ENCODE assay signal across 20 cellular contexts in the genomic region with DNA sequence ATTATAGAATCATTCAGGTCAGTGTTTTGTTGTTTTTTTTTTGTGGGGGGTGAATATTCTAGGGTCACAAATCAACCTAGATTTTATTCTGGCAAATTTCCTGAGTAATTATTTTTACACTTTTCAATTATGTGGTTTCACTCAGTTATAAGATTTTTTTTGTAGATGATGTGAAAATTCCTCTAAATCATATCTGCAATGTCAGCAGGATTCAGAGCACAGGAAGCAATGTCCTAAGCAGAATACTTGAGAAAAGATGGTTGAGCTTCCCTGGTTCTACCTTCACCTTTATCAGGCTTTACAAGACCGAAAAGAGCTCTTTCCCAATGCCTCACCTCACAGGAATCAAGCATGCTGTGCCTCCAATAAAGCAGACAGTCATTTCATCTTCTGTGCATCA.
DNase-seq lines count a peak whose midpoint lies in the region; ATAC-seq, FAIRE-seq and TF ChIP-seq lines count a peak whose summit lies in the region.
"Had no signal": no experiment of that assay in that cellular context is flagged by ENCODE, and none has a peak within 500 bp of the region (broad histone marks: within the 10 kb centered on the region; RNA-seq: fewer than 3 reads in every experiment).

No MANE protein-coding gene starts in this region.

- H2AFZ ChIP-seq in HepG2 (ENCODE audit: low read length) = no peak overlapping the region
- H2AFZ ChIP-seq in IMR-90 (replicated peaks; ENCODE audit: low read length, poor library complexity) = no peak overlapping the region
- H2AFZ ChIP-seq in H1 (ENCODE audit: low read length) = no peak overlapping the region

- H3K4me2 ChIP-seq in HepG2 (ENCODE audit: low read depth, low read length) (no peak overlapping the region), IMR-90 (ENCODE audit: low read depth, low read length) (no peak overlapping the region), H1 (ENCODE audit: insufficient read depth in 1 of 2, low read depth in 2 of 2, low read length in 2 of 2) (no peak overlapping the region)
- H3K4me2 ChIP-seq: BLaER1 treated with 17β-estradiol and CSF1 and Interleukin-3, amounts not matched to agents 10 nM and 100 nM had no signal

- in situ Hi-C loops in HepG2 (cut with HindIII; ENCODE audit: extremely low pct_ligation_motif_present, low pct_unique_long_range_greater_than_20kb) = no loop called here
- in situ Hi-C loops in IMR-90 (cut with MboI; ENCODE audit: low sequenced_read_pairs) = no loop called here

- dilution Hi-C loops in IMR-90 (cut with HindIII; ENCODE audit: low sequenced_read_pairs, unreplicated experiment) = no loop called here

- H4K5ac ChIP-seq in IMR-90 (ENCODE audit: low read depth, low read length) (no peak overlapping the region), H1 (ENCODE audit: insufficient read length, low read depth, low read length) (no peak overlapping the region)

- H3K79me2 ChIP-seq in HepG2 (ENCODE audit: insufficient read depth, low read length) (no peaks in the 10 kb centered on the region), H1 (ENCODE audit: control insufficient read depth in 1 of 2, insufficient read depth in 2 of 2, low read length in 2 of 2) (no peaks in the 10 kb centered on the region)

- TF ChIP-seq POLR2A in HepG2 (IDR thresholded peaks at IDR 0.05; ENCODE audit: insufficient read depth in 1 of 2, low read depth in 2 of 2, low read length in 2 of 2) (no peak), right lobe of liver (IDR thresholded peaks at IDR 0.05) (no peak), IMR-90 (IDR thresholded peaks at IDR 0.05; ENCODE audit: low read depth, low read length) (no peak), H1 (IDR thresholded peaks at IDR 0.05; ENCODE audit: control extremely low read depth in 1 of 2, low read depth in 2 of 2, low read length in 2 of 2) (no peak)

- DNase-seq in HepG2 (ENCODE audit: low spot score) = no peak
- DNase-seq in right lobe of liver = no peak
- DNase-seq in IMR-90 = no peak
- DNase-seq in H1 (ENCODE audit: low read depth in 1 of 2, low spot score in 2 of 2) = no peak
- no peak for DNase-seq in left lung
- DNase-seq: 8988T; AML-193; Caco-2; Calu3; CD4-positive, alpha-beta T cell; CD8-positive, alpha-beta T cell; DMS79 treated with DMSO at 0.1 percent for 48 hours; GDM1 had no signal

- ATAC-seq in HepG2 = no peak
- no peak for ATAC-seq in right lobe of liver
- no peak for ATAC-seq in IMR-90 (ENCODE audit: low read depth)
- ATAC-seq in HG02938 (IDR thresholded peaks at IDR 0.05; ENCODE audit: unreplicated experiment) = no peak
- no peak for ATAC-seq in left lung
- ATAC-seq: CD8-positive, alpha-beta T cell; GM12878 had no signal

- H2AK9ac ChIP-seq in IMR-90 (replicated peaks; ENCODE audit: low read depth, low read length, poor library complexity) = no peak overlapping the region

- H3K27ac ChIP-seq in HepG2 (ENCODE audit: extremely low read length, insufficient read depth, low read length) = no peak overlapping the region
- H3K27ac ChIP-seq in right lobe of liver = no peak overlapping the region
- H3K27ac ChIP-seq in IMR-90 (ENCODE audit: insufficient read depth, low read length) = no peak overlapping the region
- H3K27ac ChIP-seq in H1 (ENCODE audit: low read depth, low read length) = no peak overlapping the region
- no peak overlapping the region for H3K27ac ChIP-seq in left lung
- H3K27ac ChIP-seq: BLaER1 treated with 17β-estradiol and CSF1 and Interleukin-3, amounts not matched to agents 10 nM and 100 nM; C4-2B had no signal

- FAIRE-seq in HepG2 (lab: Jason Lieb, UNC) = no peak
- no peak for FAIRE-seq in H1 (lab: Jason Lieb, UNC)
- FAIRE-seq: D721Med, GM12878, GM12892, GM18507 had no signal

- no peak overlapping the region for H2BK12ac ChIP-seq in H1 (ENCODE audit: low read depth, low read length)

- H3K14ac ChIP-seq in IMR-90 (replicated peaks; ENCODE audit: low read depth, low read length) (no peak overlapping the region), H1 (ENCODE audit: insufficient read length) (no peak overlapping the region)

- H3K23me2 ChIP-seq in H1 (ENCODE audit: low read depth, low read length) = no peaks in the 10 kb centered on the region

- H2BK15ac ChIP-seq in IMR-90 (ENCODE audit: low read depth, low read length) = no peak overlapping the region
- H2BK15ac ChIP-seq in H1 (ENCODE audit: low read length) = no peak overlapping the region

- H3K9ac ChIP-seq in HepG2 (ENCODE audit: insufficient read depth, low read depth, low read length) = no peak overlapping the region
- no peak overlapping the region for H3K9ac ChIP-seq in IMR-90 (ENCODE audit: low read depth, low read length)
- H3K9ac ChIP-seq in H1 (replicated peaks in 1 of 4; ENCODE audit: extremely low read depth in 1 of 4, low read depth in 3 of 4, low read length in 3 of 4) = no peak overlapping the region
- H3K9ac ChIP-seq: BLaER1 treated with 17β-estradiol and CSF1 and Interleukin-3, amounts not matched to agents 10 nM and 100 nM had no signal

- H3K9me3 ChIP-seq in HepG2 (ENCODE audit: low read length) (no peaks in the 10 kb centered on the region), right lobe of liver (no peaks in the 10 kb centered on the region), IMR-90 (ENCODE audit: control insufficient read depth, insufficient read depth, low read length) (no peaks in the 10 kb centered on the region), H1 (ENCODE audit: insufficient read depth in 2 of 2, low read depth in 1 of 2, low read length in 1 of 2) (no peaks in the 10 kb centered on the region), left lung (no peaks in the 10 kb centered on the region)
- H3K9me3 ChIP-seq: BLaER1 treated with 17β-estradiol and CSF1 and Interleukin-3, amounts not matched to agents 10 nM and 100 nM; Caco-2 had no signal

- H3K27me3 ChIP-seq in HepG2 (ENCODE audit: control insufficient read depth in 1 of 2, insufficient read depth in 2 of 2, low read length in 2 of 2) (no peaks in the 10 kb centered on the region; a peak in 1 of 5 replicates), right lobe of liver (no peaks in the 10 kb centered on the region), IMR-90 (ENCODE audit: control insufficient read depth, insufficient read depth, low read length) (no peaks in the 10 kb centered on the region), H1 (replicated peaks in 1 of 4; ENCODE audit: control insufficient read depth in 3 of 4, extremely low read depth in 1 of 4, insufficient read depth in 3 of 4, low read length in 3 of 4) (peaks cover 0 to 1% (median 0%) of the 10 kb centered on the region in 4 experiments; a peak in 1 of 7 replicates), left lung (no peaks in the 10 kb centered on the region)
- H3K27me3 ChIP-seq: BLaER1 treated with 17β-estradiol and CSF1 and Interleukin-3, amounts not matched to agents 10 nM and 100 nM had no signal

- H3K23ac ChIP-seq in IMR-90 (ENCODE audit: low read depth, low read length) (no peak overlapping the region), H1 (ENCODE audit: insufficient read length) (no peak overlapping the region)

- no peaks in the 10 kb centered on the region for H3K9me1 ChIP-seq in IMR-90 (ENCODE audit: insufficient read depth, low read length)

- intact Hi-C loops in HepG2 (cut with micrococcal nuclease; ENCODE audit: unreplicated experiment) (no loop called here), right lobe of liver (cut with DNase I) (no loop called here), IMR-90 (cut with micrococcal nuclease) (no loop called here), left lung (cut with DNase I) (no loop called here)

- TF ChIP-seq CTCF in HepG2 (CRISPR knock-in tag; IDR thresholded peaks at IDR 0.05) (no peak), right lobe of liver (IDR thresholded peaks at IDR 0.05) (no peak), IMR-90 (conservative IDR thresholded peaks at IDR 0.05; ENCODE audit: low read depth, low read length) (no peak), H1 (IDR thresholded peaks at IDR 0.05; ENCODE audit: control extremely low read depth in 1 of 3, insufficient read depth in 1 of 3, low read depth in 1 of 3, low read length in 3 of 3) (no peak), left lung (IDR thresholded peaks at IDR 0.05) (no peak)

- H3K4ac ChIP-seq in IMR-90 (ENCODE audit: low read depth, low read length) (no peak overlapping the region), H1 (replicated peaks; ENCODE audit: insufficient read length, low read depth, low read length) (no peak overlapping the region)

- TF ChIP-seq EP300 in HepG2 (IDR thresholded peaks at IDR 0.05; ENCODE audit: low read depth in 2 of 2, low read length in 2 of 2) = no peak
- no peak for TF ChIP-seq EP300 in HepG2 (CRISPR knock-in tag; IDR thresholded peaks at IDR 0.05; ENCODE audit: borderline replicate concordance)
- TF ChIP-seq EP300 in H1 (IDR thresholded peaks at IDR 0.05; ENCODE audit: borderline replicate concordance in 1 of 2, low read depth in 2 of 2, low read length in 2 of 2) = no peak

- H2BK5ac ChIP-seq in IMR-90 (ENCODE audit: low read depth, low read length, poor library complexity, severe bottlenecking) (no peak overlapping the region), H1 (ENCODE audit: low read depth, low read length) (no peak overlapping the region)

- H2BK20ac ChIP-seq in IMR-90 (ENCODE audit: low read depth, low read length) = no peak overlapping the region
- H2BK20ac ChIP-seq in H1 (ENCODE audit: low read length) = no peak overlapping the region

- no peak overlapping the region for H3K18ac ChIP-seq in IMR-90 (ENCODE audit: low read depth, low read length)
- no peak overlapping the region for H3K18ac ChIP-seq in H1 (ENCODE audit: extremely low read depth, low read length)

- WGBS in HepG2 (ENCODE audit: low lambda C conversion rate) = 63% methylated on average over 1 of the region's 1 CpG
- 91% methylated on average over 1 of the region's 1 CpG for WGBS in right lobe of liver (ENCODE audit: insufficient coverage, low coverage, low lambda C conversion rate, missing lambda C conversion rate)
- no CpG with 5 or more reads among the region's 1 CpG for WGBS in IMR-90 (ENCODE audit: extremely low coverage in 2 of 2, insufficient read length in 1 of 2), 2 experiments
- WGBS in H1 (ENCODE audit: extremely low coverage in 1 of 2, insufficient coverage in 1 of 2, insufficient read length in 1 of 2, insufficient replicate concordance in 2 of 2, low coverage in 1 of 2, low lambda C conversion rate in 2 of 2, missing lambda C conversion rate in 1 of 2), 2 experiments = 94% methylated on average over 1 of the region's 1 CpG; no CpG with 5 or more reads in 1 of the 2 experiments

- H3K4me3 ChIP-seq in HepG2 (replicated peaks in 1 of 3; ENCODE audit: insufficient read depth in 1 of 3, low read depth in 2 of 3, low read length in 3 of 3) (no peak overlapping the region), right lobe of liver (no peak overlapping the region), IMR-90 (ENCODE audit: insufficient read depth, low read depth, low read length) (no peak overlapping the region), H1 (ENCODE audit: extremely low read depth in 1 of 4, insufficient read depth in 2 of 4, low read depth in 3 of 4, low read length in 4 of 4) (no peak overlapping the region), left lung (no peak overlapping the region)
- H3K4me3 ChIP-seq: BLaER1 treated with 17β-estradiol and CSF1 and Interleukin-3, amounts not matched to agents 10 nM and 100 nM; GM12878 had no signal

- POLR2A ChIA-PET in HepG2 (lab: Yijun Ruan, JAX) = no interaction called here
- POLR2A ChIA-PET in IMR-90 (lab: Charles Lee; ENCODE audit: unreplicated experiment) = no interaction called here
- POLR2A ChIA-PET in H1 (lab: Charles Lee; ENCODE audit: partially characterized antibody) = interaction anchor here (1.2 to 1.5 kb wide), 2 partner anchors 16 to 190 kb away, joined by 3 to 4 read pairs; no protein-coding TSS in a partner anchor

- H3K36me3 ChIP-seq in HepG2 (replicated peaks in 1 of 2; ENCODE audit: control insufficient read depth in 1 of 2, insufficient read depth in 2 of 2, low read length in 2 of 2) = no peaks in the 10 kb centered on the region
- H3K36me3 ChIP-seq in right lobe of liver = no peaks in the 10 kb centered on the region
- no peaks in the 10 kb centered on the region for H3K36me3 ChIP-seq in IMR-90 (ENCODE audit: control insufficient read depth, insufficient read depth, low read length)
- H3K36me3 ChIP-seq in H1 (ENCODE audit: control insufficient read depth in 2 of 4, insufficient read depth in 4 of 4, low read length in 3 of 4) = no peaks in the 10 kb centered on the region
- no peaks in the 10 kb centered on the region for H3K36me3 ChIP-seq in left lung
- H3K36me3 ChIP-seq: BLaER1 treated with 17β-estradiol and CSF1 and Interleukin-3, amounts not matched to agents 10 nM and 100 nM had no signal

- BruUV-seq in HepG2 (replicated peaks; lab: Mats Ljungman, UMichigan) = no TSS peak
- BruUV-seq in IMR-90 (replicated peaks; lab: Mats Ljungman, UMichigan) = no TSS peak

- no peak overlapping the region for H3K56ac ChIP-seq in IMR-90 (ENCODE audit: extremely low read depth, insufficient read depth, low read length)
- no peak overlapping the region for H3K56ac ChIP-seq in H1 (replicated peaks; ENCODE audit: insufficient read length, low read depth, low read length)

- H2BK120ac ChIP-seq in IMR-90 (ENCODE audit: low read depth, low read length) (no peak overlapping the region), H1 (replicated peaks; ENCODE audit: low read depth, low read length) (no peak overlapping the region)

- no peak overlapping the region for H2AK5ac ChIP-seq in IMR-90 (ENCODE audit: low read depth, low read length)
- H2AK5ac ChIP-seq in H1 (ENCODE audit: low read depth, low read length) = no peak overlapping the region

- H3K4me1 ChIP-seq in HepG2 (ENCODE audit: insufficient read depth, low read length) = no peaks in the 10 kb centered on the region
- H3K4me1 ChIP-seq in right lobe of liver = no peaks in the 10 kb centered on the region
- H3K4me1 ChIP-seq in IMR-90 (ENCODE audit: control insufficient read depth, insufficient read depth, low read length) = no peaks in the 10 kb centered on the region
- H3K4me1 ChIP-seq in H1 (replicated peaks in 1 of 4; ENCODE audit: control insufficient read depth in 3 of 4, insufficient read depth in 4 of 4, low read length in 3 of 4) = no peaks in the 10 kb centered on the region
- H3K4me1 ChIP-seq in left lung = no peaks in the 10 kb centered on the region
- H3K4me1 ChIP-seq: BLaER1 treated with 17β-estradiol and CSF1 and Interleukin-3, amounts not matched to agents 10 nM and 100 nM; Caco-2 had no signal

- H4K20me1 ChIP-seq in HepG2 (ENCODE audit: insufficient read depth, low read length) (no peaks in the 10 kb centered on the region), IMR-90 (ENCODE audit: insufficient read depth, low read length) (no peaks in the 10 kb centered on the region), H1 (replicated peaks in 1 of 2; ENCODE audit: control insufficient read depth in 1 of 2, insufficient read depth in 2 of 2, low read length in 2 of 2) (no peaks in the 10 kb centered on the region)
- H4K20me1 ChIP-seq: BLaER1 treated with 17β-estradiol and CSF1 and Interleukin-3, amounts not matched to agents 10 nM and 100 nM had no signal

- H4K8ac ChIP-seq in IMR-90 (ENCODE audit: low read depth in 2 of 2, low read length in 2 of 2) (no peak overlapping the region), H1 (ENCODE audit: extremely low read depth, insufficient read depth, low read length) (no peak overlapping the region)

- TF ChIP-seq RAD21 in HepG2 (CRISPR knock-in tag; IDR thresholded peaks at IDR 0.05) (no peak), IMR-90 (IDR thresholded peaks at IDR 0.05; ENCODE audit: low read length) (no peak), H1 (IDR thresholded peaks at IDR 0.05 in 1 of 2, conservative IDR thresholded peaks at IDR 0.05 in 1 of 2; ENCODE audit: low read depth in 2 of 2, low read length in 2 of 2) (no peak)

- H3K79me1 ChIP-seq in IMR-90 (ENCODE audit: low read depth in 1 of 2, low read length in 2 of 2) (no peaks in the 10 kb centered on the region), H1 (ENCODE audit: low read depth, low read length) (no peaks in the 10 kb centered on the region)

- no peak overlapping the region for H4K91ac ChIP-seq in IMR-90 (ENCODE audit: insufficient read depth, low read depth, low read length)
- H4K91ac ChIP-seq in H1 (replicated peaks; ENCODE audit: insufficient read length, low read length) = no peak overlapping the region

- CTCF ChIA-PET in HepG2 (lab: Yijun Ruan, JAX; ENCODE audit: low intra/inter-chr PET ratio, low total read pairs) (no interaction called here), IMR-90 (lab: Yijun Ruan, JAX) (no interaction called here), H1 (lab: Charles Lee; ENCODE audit: partially characterized antibody) (interaction anchor here (1.3 to 2.7 kb wide), 7 partner anchors 8 to 220 kb away, joined by 3 to 8 read pairs (median 4); no protein-coding TSS in a partner anchor)
